ENCODE assay signal across 8 cellular contexts in the genomic region with DNA sequence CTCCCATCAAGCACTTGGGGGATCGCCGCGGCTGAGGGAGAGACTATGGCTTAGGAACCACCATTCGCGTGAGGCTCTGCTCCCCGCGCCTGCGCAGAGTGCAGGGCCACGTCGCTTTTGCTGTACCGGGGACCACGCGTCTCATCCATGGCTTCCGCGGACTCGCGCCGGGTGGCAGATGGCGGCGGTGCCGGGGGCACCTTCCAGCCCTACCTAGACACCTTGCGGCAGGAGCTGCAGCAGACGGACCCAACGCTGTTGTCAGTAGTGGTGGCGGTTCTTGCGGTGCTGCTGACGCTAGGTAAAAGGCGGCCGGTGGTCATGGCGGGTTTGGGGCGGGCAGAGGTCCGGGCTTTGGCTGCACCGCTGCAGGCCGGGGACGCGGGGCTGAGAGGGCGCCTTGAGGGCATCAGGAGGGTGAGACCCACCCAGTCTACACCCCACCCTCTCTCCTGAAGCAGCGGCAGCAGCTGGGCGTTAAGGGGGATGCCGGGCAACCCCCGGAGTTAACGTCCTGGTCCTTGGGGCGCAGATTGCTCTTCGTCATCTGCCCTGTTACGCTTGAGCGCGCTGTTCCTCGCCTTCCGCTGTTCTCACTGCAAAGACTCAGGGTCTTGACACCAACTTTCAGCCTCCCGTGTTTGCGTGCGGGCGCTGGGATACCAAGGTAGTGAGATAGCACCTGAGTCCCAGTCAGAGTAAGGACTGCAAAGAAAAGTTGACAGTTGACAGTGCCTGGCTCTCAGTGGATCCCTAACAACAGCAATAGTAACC. TPM values are rescaled to one million over a fixed set of nuclear protein-coding genes. Genes with fewer than 3 reads are reported as not detected.
A peak's percentile ranks its signal among the peaks of the same experiment; 100 is the strongest.
DNase-seq lines count a peak whose midpoint lies in the region; ATAC-seq and TF ChIP-seq lines count a peak whose summit lies in the region.

A gene with protein sequence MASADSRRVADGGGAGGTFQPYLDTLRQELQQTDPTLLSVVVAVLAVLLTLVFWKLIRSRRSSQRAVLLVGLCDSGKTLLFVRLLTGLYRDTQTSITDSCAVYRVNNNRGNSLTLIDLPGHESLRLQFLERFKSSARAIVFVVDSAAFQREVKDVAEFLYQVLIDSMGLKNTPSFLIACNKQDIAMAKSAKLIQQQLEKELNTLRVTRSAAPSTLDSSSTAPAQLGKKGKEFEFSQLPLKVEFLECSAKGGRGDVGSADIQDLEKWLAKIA (plus strand): TSS at position 114 of the 774 bp plus-strand sequence. CDS start 34 bp downstream, at position 148.

- TF ChIP-seq EP300 in Ishikawa (IDR thresholded peaks at IDR 0.05; ENCODE audit: borderline replicate concordance): no peak

- peak; percentile 97 for ATAC-seq in GM21619 (IDR thresholded peaks at IDR 0.05; ENCODE audit: unreplicated experiment)

- no peak for TF ChIP-seq CTCF in epithelial cell of proximal tubule (conservative IDR thresholded peaks at IDR 0.05; ENCODE audit: low read depth, low read length)

- TF ChIP-seq RAD21 in Ishikawa (IDR thresholded peaks at IDR 0.05; ENCODE audit: low read depth): no peak

- peak within 1 kb of the TSS; percentile 93 for H3K4me3 ChIP-seq in epithelial cell of proximal tubule (ENCODE audit: low read depth, low read length)

- peak; percentile 83 for DNase-seq in DMS153 treated with DMSO at 0.1 percent for 48 hours (lab: John Stamatoyannopoulos, UW; ENCODE audit: unreplicated experiment)
- DNase-seq in OCI-M2 (lab: John Stamatoyannopoulos, UW; ENCODE audit: unreplicated experiment): peak; percentile 60
- peak; percentile 91 for DNase-seq in activated T-cell treated with anti-CD3 and anti-CD28 coated beads for 4 hours
- peak; percentile 47 for DNase-seq in epithelial cell of proximal tubule (ENCODE audit: low read depth)
- peak; percentile 96 for DNase-seq in mucosa of gallbladder (ENCODE audit: low spot score)
- DNase-seq in stimulated activated CD8-positive, alpha-beta memory T cell treated with anti-CD3 and anti-CD28 coated beads, Interleukin-4, amount 100 ng/mL, for 24 hours (ENCODE audit: low read depth): peak; percentile 93

TF ChIP-seq in Ishikawa, 13 proteins besides CTCF, POLR2A, EP300 and RAD21:
- TF ChIP-seq TAF1 (IDR thresholded peaks at IDR 0.05; ENCODE audit: low read depth) (peak; percentile 85), YY1 (IDR thresholded peaks at IDR 0.05; ENCODE audit: low read depth) (peak; percentile 92), CREB1 (IDR thresholded peaks at IDR 0.05; ENCODE audit: low read depth) (peak; percentile 38; the same call in 1 of the 2 replicates), NFIC (IDR thresholded peaks at IDR 0.05) (no peak), FOXM1 (IDR thresholded peaks at IDR 0.05; ENCODE audit: borderline replicate concordance, low read depth) (no peak)
- TF ChIP-seq, protein P1, sequence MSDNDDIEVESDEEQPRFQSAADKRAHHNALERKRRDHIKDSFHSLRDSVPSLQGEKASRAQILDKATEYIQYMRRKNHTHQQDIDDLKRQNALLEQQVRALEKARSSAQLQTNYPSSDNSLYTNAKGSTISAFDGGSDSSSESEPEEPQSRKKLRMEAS (IDR thresholded peaks at IDR 0.05): peak; percentile 96
- TF ChIP-seq, protein P2, sequence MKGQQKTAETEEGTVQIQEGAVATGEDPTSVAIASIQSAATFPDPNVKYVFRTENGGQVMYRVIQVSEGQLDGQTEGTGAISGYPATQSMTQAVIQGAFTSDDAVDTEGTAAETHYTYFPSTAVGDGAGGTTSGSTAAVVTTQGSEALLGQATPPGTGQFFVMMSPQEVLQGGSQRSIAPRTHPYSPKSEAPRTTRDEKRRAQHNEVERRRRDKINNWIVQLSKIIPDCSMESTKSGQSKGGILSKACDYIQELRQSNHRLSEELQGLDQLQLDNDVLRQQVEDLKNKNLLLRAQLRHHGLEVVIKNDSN (IDR thresholded peaks at IDR 0.05): peak; percentile 41; the same call in 1 of the 2 replicates

RNA-seq across cellular contexts. Expression of the gene that starts here (rescaled TPM):
- total RNA-seq in epithelial cell of proximal tubule (18.7 and 41.7 TPM in 2 replicates), mucosa of gallbladder (58.8 TPM)

Comparison
In these comparisons a context has a peak if more than half of its experiments do, and no peak if none do; other contexts are left out.
1. Peak in every context shown above with its lines: DNase-seq, ATAC-seq and H3K4me3 ChIP-seq.